ENCODE assay signal across 11 cellular contexts in the genomic region with DNA sequence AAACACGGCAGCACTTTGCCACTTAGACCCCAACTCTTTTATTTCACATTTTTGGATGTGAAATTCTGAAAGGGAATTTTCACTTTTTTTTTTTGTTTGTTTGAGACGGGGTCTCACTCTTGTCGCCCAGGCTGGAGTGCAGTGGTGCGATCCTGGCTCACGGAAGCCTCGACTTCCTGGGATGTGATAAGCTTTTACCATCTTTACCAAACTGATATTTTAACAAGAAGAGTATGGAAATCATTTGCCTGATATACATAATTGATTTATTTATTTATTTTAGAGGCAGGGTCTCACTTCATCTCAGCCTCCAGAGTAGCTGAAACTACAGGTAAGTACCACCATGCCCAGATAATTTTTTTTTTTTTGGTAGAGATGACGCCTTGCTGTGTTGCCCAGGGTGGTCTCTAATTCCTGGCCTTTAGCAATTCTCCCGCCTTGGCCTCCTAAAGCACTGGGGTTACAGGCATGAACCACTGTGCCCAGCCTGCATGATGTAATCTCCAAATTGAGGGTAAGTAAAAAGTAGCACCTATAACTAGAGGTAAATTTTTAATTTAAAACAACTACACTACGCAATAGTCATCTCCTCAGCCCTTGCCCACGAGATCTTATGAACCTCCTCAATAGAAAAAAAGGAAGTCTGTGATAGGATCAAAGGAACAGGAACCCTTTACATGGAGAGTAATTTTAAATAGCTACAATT.
DNase-seq lines count a peak whose midpoint lies in the region; ATAC-seq and TF ChIP-seq lines count a peak whose summit lies in the region.
"Had no signal": no experiment of that assay in that cellular context is flagged by ENCODE, and none has a peak within 500 bp of the region (broad histone marks: within the 10 kb centered on the region; RNA-seq: fewer than 3 reads in every experiment).

No MANE protein-coding gene starts in this region.

- H3K9me3 Mint-ChIP-seq in T-cell = no peaks in the 10 kb centered on the region
- H3K9me3 Mint-ChIP-seq in stimulated activated memory B cell treated with anti-CD40 and anti-IgM and Interleukin-4, amounts not matched to agents 10 μg/mL and 1 μg/mL and 100 μg/mL, for 72 hours = no peaks in the 10 kb centered on the region

- H3K79me2 ChIP-seq in SK-N-SH (ENCODE audit: insufficient read depth) (peaks cover 89% of the 10 kb centered on the region), fibroblast of lung (ENCODE audit: control insufficient read depth, insufficient read depth, low read length) (peaks cover 85% of the 10 kb centered on the region)

- no peaks in the 10 kb centered on the region for H3K9me2 ChIP-seq in SK-N-SH

- H2AFZ ChIP-seq in SK-N-SH (ENCODE audit: low read depth) (no peak overlapping the region), fibroblast of lung (ENCODE audit: low read length) (no peak overlapping the region)

- DNase-seq in SK-N-SH = no peak
- no peak for DNase-seq in T-cell
- DNase-seq in fibroblast of lung (ENCODE audit: low read depth in 2 of 2) = no peak
- DNase-seq in HuH-7 (ENCODE audit: low spot score) = no peak
- no peak for DNase-seq in NCI-H2171 (lab: John Stamatoyannopoulos, UW)
- no peak for DNase-seq in NCI-H1092 treated with DMSO at 0.1 percent for 48 hours (lab: John Stamatoyannopoulos, UW)
- DNase-seq: left ventricle myocardium superior, SW 1271 had no signal

- no peak for TF ChIP-seq EP300 in SK-N-SH (IDR thresholded peaks at IDR 0.05; ENCODE audit: borderline replicate concordance in 1 of 2, low read depth in 1 of 2, low read length in 1 of 2)

- H3K27ac Mint-ChIP-seq in T-cell = peak overlapping the region; percentile 90
- H3K27ac Mint-ChIP-seq in stimulated activated memory B cell treated with anti-CD40 and anti-IgM and Interleukin-4, amounts not matched to agents 10 μg/mL and 1 μg/mL and 100 μg/mL, for 72 hours = peak overlapping the region; percentile 82

- H3K36me3 ChIP-seq in SK-N-SH (replicated peaks in 1 of 2; ENCODE audit: control insufficient read depth in 1 of 2, insufficient read depth in 2 of 2, low read length in 1 of 2) = peaks cover 0 to 28% of the 10 kb centered on the region in 2 experiments
- H3K36me3 ChIP-seq in fibroblast of lung (ENCODE audit: control insufficient read depth, insufficient read depth, low read length) = no peaks in the 10 kb centered on the region

- H4K20me1 ChIP-seq in SK-N-SH (ENCODE audit: insufficient read depth) (peaks cover 4% of the 10 kb centered on the region), fibroblast of lung (ENCODE audit: control insufficient read depth, extremely low read depth, insufficient read depth, low read length) (no peaks in the 10 kb centered on the region)

- H3K9me3 ChIP-seq in SK-N-SH = no peaks in the 10 kb centered on the region
- H3K9me3 ChIP-seq in fibroblast of lung (ENCODE audit: control insufficient read depth, insufficient read depth, low read depth, low read length) = no peaks in the 10 kb centered on the region

- H3K4me1 Mint-ChIP-seq in T-cell = peaks cover 95 to 96% (median 95%) of the 10 kb centered on the region in 3 donors
- peaks cover 91% of the 10 kb centered on the region for H3K4me1 Mint-ChIP-seq in stimulated activated memory B cell treated with anti-CD40 and anti-IgM and Interleukin-4, amounts not matched to agents 10 μg/mL and 1 μg/mL and 100 μg/mL, for 72 hours

- H3K4me1 ChIP-seq in SK-N-SH (ENCODE audit: control insufficient read depth in 1 of 2, insufficient read depth in 2 of 2, low read depth in 1 of 2, low read length in 1 of 2) (peaks cover 6 to 60% of the 10 kb centered on the region in 2 experiments), fibroblast of lung (ENCODE audit: control insufficient read depth, extremely low read depth, insufficient read depth, low read length) (peaks cover 42% of the 10 kb centered on the region)

- POLR2A ChIA-PET in SK-N-SH (lab: Yijun Ruan, JAX) (no interaction called here), T-cell (lab: Charles Lee) (interaction anchor here (0.6 to 3.7 kb wide), 8 partner anchors 11 to 748 kb away, joined by 3 to 26 read pairs (median 5); no protein-coding TSS in a partner anchor)

- H3K9ac ChIP-seq in SK-N-SH = peak overlapping the region; percentile 98
- no peak overlapping the region for H3K9ac ChIP-seq in fibroblast of lung (ENCODE audit: insufficient read depth, low read length)

- H3K4me3 Mint-ChIP-seq in T-cell = peak overlapping the region in 2 of 3 donors; percentile 82 to 86
- no peak overlapping the region for H3K4me3 Mint-ChIP-seq in stimulated activated memory B cell treated with anti-CD40 and anti-IgM and Interleukin-4, amounts not matched to agents 10 μg/mL and 1 μg/mL and 100 μg/mL, for 72 hours

- H3F3A ChIP-seq in SK-N-SH (replicated peaks; ENCODE audit: insufficient read depth) = peaks cover 88% of the 10 kb centered on the region

- H3K27ac ChIP-seq in SK-N-SH (ENCODE audit: low read depth in 2 of 2, low read length in 1 of 2) = peak overlapping the region; percentile 94 to 100; a peak in 3 of 4 replicates
- peak overlapping the region; percentile 89 for H3K27ac ChIP-seq in fibroblast of lung (ENCODE audit: insufficient read depth, low read length)
- H3K27ac ChIP-seq: 22Rv1 had no signal

- H3K27me3 Mint-ChIP-seq in T-cell = no peaks in the 10 kb centered on the region
- H3K27me3 Mint-ChIP-seq in stimulated activated memory B cell treated with anti-CD40 and anti-IgM and Interleukin-4, amounts not matched to agents 10 μg/mL and 1 μg/mL and 100 μg/mL, for 72 hours = no peaks in the 10 kb centered on the region

- H3K36me3 Mint-ChIP-seq in T-cell = peaks cover 32% of the 10 kb centered on the region
- peaks cover 37% of the 10 kb centered on the region for H3K36me3 Mint-ChIP-seq in stimulated activated memory B cell treated with anti-CD40 and anti-IgM and Interleukin-4, amounts not matched to agents 10 μg/mL and 1 μg/mL and 100 μg/mL, for 72 hours

- 83% methylated on average over 10 of the region's 10 CpGs for WGBS in SK-N-SH (ENCODE audit: low lambda C conversion rate)

- no peak for TF ChIP-seq CTCF in SK-N-SH (IDR thresholded peaks at IDR 0.05)
- no peak for TF ChIP-seq CTCF in fibroblast of lung (conservative IDR thresholded peaks at IDR 0.05 in 1 of 2, IDR thresholded peaks at IDR 0.05 in 1 of 2; ENCODE audit: low read depth in 1 of 2, low read length in 2 of 2)

- ATAC-seq in SK-N-SH treated with all-trans-retinoic acid at 6 μM for 48 hours (no peak), T-cell (replicated peaks in 1 of 4) (no peak)
- no peak for ATAC-seq in stimulated activated memory B cell treated with anti-CD40 and anti-IgM and Interleukin-4, amounts not matched to agents 10 μg/mL and 1 μg/mL and 100 μg/mL, for 72 hours

- H3K4me2 ChIP-seq in SK-N-SH (peak overlapping the region; percentile 89), fibroblast of lung (ENCODE audit: extremely low read depth, insufficient read depth, low read length) (no peak overlapping the region)

- no peak for TF ChIP-seq RAD21 in SK-N-SH (IDR thresholded peaks at IDR 0.05; ENCODE audit: low read length)

- H3K4me3 ChIP-seq in SK-N-SH (ENCODE audit: low read depth in 2 of 2, low read length in 1 of 2) (no peak overlapping the region), fibroblast of lung (replicated peaks in 1 of 4; ENCODE audit: control extremely low read depth in 1 of 4, insufficient read depth in 1 of 4, low read depth in 3 of 4, low read length in 4 of 4) (peak overlapping the region in 2 of 4 experiments; percentile 83 to 97)

- CTCF ChIA-PET in SK-N-SH (lab: Yijun Ruan, JAX) = interaction anchor here (0.7 to 0.9 kb wide), 2 partner anchors 92 to 392 kb away, joined by 3 read pairs; no protein-coding TSS in a partner anchor
- CTCF ChIA-PET in T-cell (lab: Charles Lee) = interaction anchor here (0.6 to 2.2 kb wide), 15 partner anchors 8 to 126 kb away, joined by 3 to 10 read pairs (median 4); no protein-coding TSS in a partner anchor

- H3K27me3 ChIP-seq in SK-N-SH (ENCODE audit: insufficient read depth) (no peaks in the 10 kb centered on the region), fibroblast of lung (ENCODE audit: control insufficient read depth, insufficient read depth, low read length) (no peaks in the 10 kb centered on the region)

TF ChIP-seq in SK-N-SH, 30 proteins besides CTCF, POLR2A, EP300 and RAD21 (continues in another document):
- no peak for TF ChIP-seq NFIC (IDR thresholded peaks at IDR 0.05; ENCODE audit: borderline replicate concordance)
- no peak for TF ChIP-seq TAF1 (IDR thresholded peaks at IDR 0.05; ENCODE audit: borderline replicate concordance, low read depth, low read length)
- TF ChIP-seq JUND (IDR thresholded peaks at IDR 0.05) = no peak

TF ChIP-seq in SK-N-SH treated with all-trans-retinoic acid at 6 μM for 48 hours, 23 proteins besides CTCF, POLR2A, EP300 and RAD21 (continues in another document):
- TF ChIP-seq TCF4 (CRISPR knock-in tag; IDR thresholded peaks at IDR 0.05; ENCODE audit: borderline replicate concordance) (no peak), CSDC2 (CRISPR knock-in tag; IDR thresholded peaks at IDR 0.05) (no peak), OSR1 (CRISPR knock-in tag; IDR thresholded peaks at IDR 0.05) (no peak), ZNF565 (CRISPR knock-in tag; conservative IDR thresholded peaks at IDR 0.05; ENCODE audit: low read depth) (no peak), ZFP3 (CRISPR knock-in tag; IDR thresholded peaks at IDR 0.05) (no peak), ZNF8 (CRISPR knock-in tag; IDR thresholded peaks at IDR 0.05) (no peak)
- TF ChIP-seq, protein P1, sequence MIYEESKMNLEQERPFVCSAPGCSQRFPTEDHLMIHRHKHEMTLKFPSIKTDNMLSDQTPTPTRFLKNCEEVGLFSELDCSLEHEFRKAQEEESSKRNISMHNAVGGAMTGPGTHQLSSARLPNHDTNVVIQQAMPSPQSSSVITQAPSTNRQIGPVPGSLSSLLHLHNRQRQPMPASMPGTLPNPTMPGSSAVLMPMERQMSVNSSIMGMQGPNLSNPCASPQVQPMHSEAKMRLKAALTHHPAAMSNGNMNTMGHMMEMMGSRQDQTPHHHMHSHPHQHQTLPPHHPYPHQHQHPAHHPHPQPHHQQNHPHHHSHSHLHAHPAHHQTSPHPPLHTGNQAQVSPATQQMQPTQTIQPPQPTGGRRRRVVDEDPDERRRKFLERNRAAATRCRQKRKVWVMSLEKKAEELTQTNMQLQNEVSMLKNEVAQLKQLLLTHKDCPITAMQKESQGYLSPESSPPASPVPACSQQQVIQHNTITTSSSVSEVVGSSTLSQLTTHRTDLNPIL (CRISPR knock-in tag; IDR thresholded peaks at IDR 0.05; ENCODE audit: low read depth) = no peak
